6 cellular contexts compared by ENCODE assay signal in genomic region chr9:99793528-99793927, GRCh38.
"Had no signal": no experiment of that assay in that cellular context is flagged by ENCODE, and none has a peak within 500 bp of the region (broad histone marks: within the 10 kb centered on the region; RNA-seq: fewer than 3 reads in every experiment).

No MANE protein-coding gene starts in this region.

- H3K4me2 ChIP-seq: KMS-11 had no signal

- H3K27ac ChIP-seq: HL-60, KMS-11 had no signal

- FAIRE-seq: HTR-8/SVneo had no signal

- H3K9ac ChIP-seq: KMS-11 had no signal

- DNase-seq: Karpas-422, KBM-7, KG1 had no signal
